1 cellular context compared by ENCODE assay signal in the genomic region with DNA sequence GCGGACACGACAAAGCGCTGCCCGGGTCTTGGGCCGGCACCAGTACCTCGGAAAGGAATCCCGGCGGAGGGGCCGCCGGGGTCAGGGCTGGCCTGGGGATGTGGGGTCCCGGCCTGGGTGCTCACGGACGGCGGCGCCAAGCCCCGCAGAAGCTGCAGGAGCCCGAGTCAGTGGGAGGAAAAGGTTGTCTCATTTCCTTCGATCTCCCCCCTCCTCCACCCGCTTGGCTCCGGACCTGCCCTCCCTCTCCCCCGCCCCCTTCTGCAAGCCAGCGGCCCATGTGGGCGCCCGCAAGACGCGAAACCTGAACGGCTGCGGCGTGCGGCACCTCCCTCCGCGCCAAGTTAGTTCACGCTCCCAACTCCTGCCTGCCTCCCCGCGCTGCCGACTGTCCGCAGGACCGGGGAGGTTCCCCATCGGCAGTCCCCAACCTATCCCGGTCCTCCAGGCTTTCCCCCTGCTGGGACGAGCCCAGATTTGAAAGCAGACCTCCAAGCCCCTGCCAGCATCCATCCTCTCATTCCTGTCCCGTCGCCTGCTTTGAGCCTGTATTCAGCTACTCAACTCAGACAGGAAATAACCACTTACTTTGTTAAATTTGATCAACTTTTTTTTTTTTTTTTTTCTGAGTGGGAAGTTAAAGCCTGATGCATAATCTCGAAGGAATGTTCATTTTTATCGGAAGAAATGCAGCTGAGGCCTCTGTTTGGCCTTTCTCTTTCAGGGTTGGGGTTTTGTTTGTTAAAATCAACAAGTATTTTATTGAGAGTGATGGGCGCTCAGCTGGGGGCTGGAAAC.
TF ChIP-seq lines count a peak whose summit lies in the region.

Gene EVA1A, minus strand, starts transcription at position 172 of the 798 bp plus-strand sequence. CDS start 42,799 bp downstream, outside the sequence.

TF ChIP-seq in HepG2, 621 proteins besides CTCF, POLR2A, EP300 and RAD21 (continued from another document and continues in another):
- TF ChIP-seq, protein P1, sequence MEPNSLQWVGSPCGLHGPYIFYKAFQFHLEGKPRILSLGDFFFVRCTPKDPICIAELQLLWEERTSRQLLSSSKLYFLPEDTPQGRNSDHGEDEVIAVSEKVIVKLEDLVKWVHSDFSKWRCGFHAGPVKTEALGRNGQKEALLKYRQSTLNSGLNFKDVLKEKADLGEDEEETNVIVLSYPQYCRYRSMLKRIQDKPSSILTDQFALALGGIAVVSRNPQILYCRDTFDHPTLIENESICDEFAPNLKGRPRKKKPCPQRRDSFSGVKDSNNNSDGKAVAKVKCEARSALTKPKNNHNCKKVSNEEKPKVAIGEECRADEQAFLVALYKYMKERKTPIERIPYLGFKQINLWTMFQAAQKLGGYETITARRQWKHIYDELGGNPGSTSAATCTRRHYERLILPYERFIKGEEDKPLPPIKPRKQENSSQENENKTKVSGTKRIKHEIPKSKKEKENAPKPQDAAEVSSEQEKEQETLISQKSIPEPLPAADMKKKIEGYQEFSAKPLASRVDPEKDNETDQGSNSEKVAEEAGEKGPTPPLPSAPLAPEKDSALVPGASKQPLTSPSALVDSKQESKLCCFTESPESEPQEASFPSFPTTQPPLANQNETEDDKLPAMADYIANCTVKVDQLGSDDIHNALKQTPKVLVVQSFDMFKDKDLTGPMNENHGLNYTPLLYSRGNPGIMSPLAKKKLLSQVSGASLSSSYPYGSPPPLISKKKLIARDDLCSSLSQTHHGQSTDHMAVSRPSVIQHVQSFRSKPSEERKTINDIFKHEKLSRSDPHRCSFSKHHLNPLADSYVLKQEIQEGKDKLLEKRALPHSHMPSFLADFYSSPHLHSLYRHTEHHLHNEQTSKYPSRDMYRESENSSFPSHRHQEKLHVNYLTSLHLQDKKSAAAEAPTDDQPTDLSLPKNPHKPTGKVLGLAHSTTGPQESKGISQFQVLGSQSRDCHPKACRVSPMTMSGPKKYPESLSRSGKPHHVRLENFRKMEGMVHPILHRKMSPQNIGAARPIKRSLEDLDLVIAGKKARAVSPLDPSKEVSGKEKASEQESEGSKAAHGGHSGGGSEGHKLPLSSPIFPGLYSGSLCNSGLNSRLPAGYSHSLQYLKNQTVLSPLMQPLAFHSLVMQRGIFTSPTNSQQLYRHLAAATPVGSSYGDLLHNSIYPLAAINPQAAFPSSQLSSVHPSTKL (CRISPR knock-in tag; IDR thresholded peaks at IDR 0.05), result no peak; the same call in 1 of the 2 replicates
- peak; percentile 68 for TF ChIP-seq ZNF891 (CRISPR knock-in tag; IDR thresholded peaks at IDR 0.05)
- TF ChIP-seq, protein P2, sequence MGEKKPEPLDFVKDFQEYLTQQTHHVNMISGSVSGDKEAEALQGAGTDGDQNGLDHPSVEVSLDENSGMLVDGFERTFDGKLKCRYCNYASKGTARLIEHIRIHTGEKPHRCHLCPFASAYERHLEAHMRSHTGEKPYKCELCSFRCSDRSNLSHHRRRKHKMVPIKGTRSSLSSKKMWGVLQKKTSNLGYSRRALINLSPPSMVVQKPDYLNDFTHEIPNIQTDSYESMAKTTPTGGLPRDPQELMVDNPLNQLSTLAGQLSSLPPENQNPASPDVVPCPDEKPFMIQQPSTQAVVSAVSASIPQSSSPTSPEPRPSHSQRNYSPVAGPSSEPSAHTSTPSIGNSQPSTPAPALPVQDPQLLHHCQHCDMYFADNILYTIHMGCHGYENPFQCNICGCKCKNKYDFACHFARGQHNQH (CRISPR knock-in tag; IDR thresholded peaks at IDR 0.05), result peak; percentile 34
- TF ChIP-seq, protein P3, sequence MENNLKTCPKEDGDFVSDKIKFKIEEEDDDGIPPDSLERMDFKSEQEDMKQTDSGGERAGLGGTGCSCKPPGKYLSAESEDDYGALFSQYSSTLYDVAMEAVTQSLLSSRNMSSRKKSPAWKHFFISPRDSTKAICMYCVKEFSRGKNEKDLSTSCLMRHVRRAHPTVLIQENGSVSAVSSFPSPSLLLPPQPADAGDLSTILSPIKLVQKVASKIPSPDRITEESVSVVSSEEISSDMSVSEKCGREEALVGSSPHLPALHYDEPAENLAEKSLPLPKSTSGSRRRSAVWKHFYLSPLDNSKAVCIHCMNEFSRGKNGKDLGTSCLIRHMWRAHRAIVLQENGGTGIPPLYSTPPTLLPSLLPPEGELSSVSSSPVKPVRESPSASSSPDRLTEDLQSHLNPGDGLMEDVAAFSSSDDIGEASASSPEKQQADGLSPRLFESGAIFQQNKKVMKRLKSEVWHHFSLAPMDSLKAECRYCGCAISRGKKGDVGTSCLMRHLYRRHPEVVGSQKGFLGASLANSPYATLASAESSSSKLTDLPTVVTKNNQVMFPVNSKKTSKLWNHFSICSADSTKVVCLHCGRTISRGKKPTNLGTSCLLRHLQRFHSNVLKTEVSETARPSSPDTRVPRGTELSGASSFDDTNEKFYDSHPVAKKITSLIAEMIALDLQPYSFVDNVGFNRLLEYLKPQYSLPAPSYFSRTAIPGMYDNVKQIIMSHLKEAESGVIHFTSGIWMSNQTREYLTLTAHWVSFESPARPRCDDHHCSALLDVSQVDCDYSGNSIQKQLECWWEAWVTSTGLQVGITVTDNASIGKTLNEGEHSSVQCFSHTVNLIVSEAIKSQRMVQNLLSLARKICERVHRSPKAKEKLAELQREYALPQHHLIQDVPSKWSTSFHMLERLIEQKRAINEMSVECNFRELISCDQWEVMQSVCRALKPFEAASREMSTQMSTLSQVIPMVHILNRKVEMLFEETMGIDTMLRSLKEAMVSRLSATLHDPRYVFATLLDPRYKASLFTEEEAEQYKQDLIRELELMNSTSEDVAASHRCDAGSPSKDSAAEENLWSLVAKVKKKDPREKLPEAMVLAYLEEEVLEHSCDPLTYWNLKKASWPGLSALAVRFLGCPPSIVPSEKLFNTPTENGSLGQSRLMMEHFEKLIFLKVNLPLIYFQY (CRISPR knock-in tag; IDR thresholded peaks at IDR 0.05; ENCODE audit: borderline replicate concordance), result 0 out of 2 replicates have a peak, but pooled peaks have one; percentile 63
- TF ChIP-seq, protein P4, sequence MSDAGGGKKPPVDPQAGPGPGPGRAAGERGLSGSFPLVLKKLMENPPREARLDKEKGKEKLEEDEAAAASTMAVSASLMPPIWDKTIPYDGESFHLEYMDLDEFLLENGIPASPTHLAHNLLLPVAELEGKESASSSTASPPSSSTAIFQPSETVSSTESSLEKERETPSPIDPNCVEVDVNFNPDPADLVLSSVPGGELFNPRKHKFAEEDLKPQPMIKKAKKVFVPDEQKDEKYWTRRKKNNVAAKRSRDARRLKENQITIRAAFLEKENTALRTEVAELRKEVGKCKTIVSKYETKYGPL (CRISPR knock-in tag; IDR thresholded peaks at IDR 0.05), result no peak
- no peak for TF ChIP-seq ZBTB25 (CRISPR knock-in tag; IDR thresholded peaks at IDR 0.05)
- no peak for TF ChIP-seq ZNF253 (CRISPR knock-in tag; IDR thresholded peaks at IDR 0.05; ENCODE audit: borderline replicate concordance)
- TF ChIP-seq SIX4 (CRISPR knock-in tag; IDR thresholded peaks at IDR 0.05), result no peak
- peak; percentile 38; the same call in 1 of the 2 replicates for TF ChIP-seq NFIC (IDR thresholded peaks at IDR 0.05; ENCODE audit: low read length)
- peak; percentile 30; the same call in 1 of the 2 replicates for TF ChIP-seq SOX5 (CRISPR knock-in tag; IDR thresholded peaks at IDR 0.05; ENCODE audit: borderline replicate concordance)
- TF ChIP-seq ZNF572 (CRISPR knock-in tag; IDR thresholded peaks at IDR 0.05), result no peak; the same call in 1 of the 2 replicates
- TF ChIP-seq PRPF4 (IDR thresholded peaks at IDR 0.05; ENCODE audit: low read depth, low read length, poor library complexity, severe bottlenecking), result no peak
- no peak for TF ChIP-seq MATR3 (CRISPR knock-in tag; IDR thresholded peaks at IDR 0.05)
- TF ChIP-seq GABPA (IDR thresholded peaks at IDR 0.05; ENCODE audit: low read depth, low read length), result no peak
- 0 out of 2 replicates have a peak, but pooled peaks have one; percentile 24 for TF ChIP-seq GABPA (CRISPR knock-in tag; IDR thresholded peaks at IDR 0.05; ENCODE audit: low read depth)
- TF ChIP-seq TCF12 (IDR thresholded peaks at IDR 0.05), result no peak
- peak; percentile 24; the same call in 1 of the 2 replicates for TF ChIP-seq TCF12 (CRISPR knock-in tag; IDR thresholded peaks at IDR 0.05)
- TF ChIP-seq CHD4 (IDR thresholded peaks at IDR 0.05; ENCODE audit: borderline replicate concordance, low read length), result no peak
- no peak for TF ChIP-seq THRA (CRISPR knock-in tag; IDR thresholded peaks at IDR 0.05; ENCODE audit: borderline replicate concordance)
- peak; percentile 5; the same call in 1 of the 2 replicates for TF ChIP-seq SATB2 (CRISPR knock-in tag; IDR thresholded peaks at IDR 0.05)
- TF ChIP-seq ZNF883 (CRISPR knock-in tag; IDR thresholded peaks at IDR 0.05; ENCODE audit: not compliant biosample characterization), result peak; percentile 34
- 0 out of 2 replicates have a peak, but pooled peaks have one; percentile 55 for TF ChIP-seq HMG20B (CRISPR knock-in tag; conservative IDR thresholded peaks at IDR 0.05)
- no peak for TF ChIP-seq FOXM1 (CRISPR knock-in tag; IDR thresholded peaks at IDR 0.05)
- no peak for TF ChIP-seq ZNF577 (CRISPR knock-in tag; IDR thresholded peaks at IDR 0.05; ENCODE audit: borderline replicate concordance, low read depth)
- TF ChIP-seq PPARG (CRISPR knock-in tag; conservative IDR thresholded peaks at IDR 0.05), result no peak
- TF ChIP-seq, protein P5, sequence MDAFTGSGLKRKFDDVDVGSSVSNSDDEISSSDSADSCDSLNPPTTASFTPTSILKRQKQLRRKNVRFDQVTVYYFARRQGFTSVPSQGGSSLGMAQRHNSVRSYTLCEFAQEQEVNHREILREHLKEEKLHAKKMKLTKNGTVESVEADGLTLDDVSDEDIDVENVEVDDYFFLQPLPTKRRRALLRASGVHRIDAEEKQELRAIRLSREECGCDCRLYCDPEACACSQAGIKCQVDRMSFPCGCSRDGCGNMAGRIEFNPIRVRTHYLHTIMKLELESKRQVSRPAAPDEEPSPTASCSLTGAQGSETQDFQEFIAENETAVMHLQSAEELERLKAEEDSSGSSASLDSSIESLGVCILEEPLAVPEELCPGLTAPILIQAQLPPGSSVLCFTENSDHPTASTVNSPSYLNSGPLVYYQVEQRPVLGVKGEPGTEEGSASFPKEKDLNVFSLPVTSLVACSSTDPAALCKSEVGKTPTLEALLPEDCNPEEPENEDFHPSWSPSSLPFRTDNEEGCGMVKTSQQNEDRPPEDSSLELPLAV (CRISPR knock-in tag; conservative IDR thresholded peaks at IDR 0.05; ENCODE audit: low read depth), result no peak; the same call in 1 of the 2 replicates
- TF ChIP-seq SMAD1 (CRISPR knock-in tag; IDR thresholded peaks at IDR 0.05; ENCODE audit: borderline replicate concordance, low read depth), result 0 out of 2 replicates have a peak, but pooled peaks have one; percentile 19
- TF ChIP-seq, protein P6, sequence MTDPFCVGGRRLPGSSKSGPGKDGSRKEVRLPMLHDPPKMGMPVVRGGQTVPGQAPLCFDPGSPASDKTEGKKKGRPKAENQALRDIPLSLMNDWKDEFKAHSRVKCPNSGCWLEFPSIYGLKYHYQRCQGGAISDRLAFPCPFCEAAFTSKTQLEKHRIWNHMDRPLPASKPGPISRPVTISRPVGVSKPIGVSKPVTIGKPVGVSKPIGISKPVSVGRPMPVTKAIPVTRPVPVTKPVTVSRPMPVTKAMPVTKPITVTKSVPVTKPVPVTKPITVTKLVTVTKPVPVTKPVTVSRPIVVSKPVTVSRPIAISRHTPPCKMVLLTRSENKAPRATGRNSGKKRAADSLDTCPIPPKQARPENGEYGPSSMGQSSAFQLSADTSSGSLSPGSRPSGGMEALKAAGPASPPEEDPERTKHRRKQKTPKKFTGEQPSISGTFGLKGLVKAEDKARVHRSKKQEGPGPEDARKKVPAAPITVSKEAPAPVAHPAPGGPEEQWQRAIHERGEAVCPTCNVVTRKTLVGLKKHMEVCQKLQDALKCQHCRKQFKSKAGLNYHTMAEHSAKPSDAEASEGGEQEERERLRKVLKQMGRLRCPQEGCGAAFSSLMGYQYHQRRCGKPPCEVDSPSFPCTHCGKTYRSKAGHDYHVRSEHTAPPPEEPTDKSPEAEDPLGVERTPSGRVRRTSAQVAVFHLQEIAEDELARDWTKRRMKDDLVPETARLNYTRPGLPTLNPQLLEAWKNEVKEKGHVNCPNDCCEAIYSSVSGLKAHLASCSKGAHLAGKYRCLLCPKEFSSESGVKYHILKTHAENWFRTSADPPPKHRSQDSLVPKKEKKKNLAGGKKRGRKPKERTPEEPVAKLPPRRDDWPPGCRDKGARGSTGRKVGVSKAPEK (CRISPR knock-in tag; IDR thresholded peaks at IDR 0.05; ENCODE audit: borderline replicate concordance), result no peak
- peak; percentile 82 for TF ChIP-seq HOXA5 (CRISPR knock-in tag; IDR thresholded peaks at IDR 0.05)
- no peak for TF ChIP-seq RBAK (CRISPR knock-in tag; IDR thresholded peaks at IDR 0.05)
- 0 out of 2 replicates have a peak, but pooled peaks have one; percentile 68 for TF ChIP-seq SP4 (CRISPR knock-in tag; IDR thresholded peaks at IDR 0.05)
- peak; percentile 70 for TF ChIP-seq ZFX (CRISPR knock-in tag; IDR thresholded peaks at IDR 0.05; ENCODE audit: low read depth)
- no peak for TF ChIP-seq SETDB1 (CRISPR knock-in tag; IDR thresholded peaks at IDR 0.05; ENCODE audit: borderline replicate concordance)
